1 cellular context compared by ENCODE assay signal in the genomic region with DNA sequence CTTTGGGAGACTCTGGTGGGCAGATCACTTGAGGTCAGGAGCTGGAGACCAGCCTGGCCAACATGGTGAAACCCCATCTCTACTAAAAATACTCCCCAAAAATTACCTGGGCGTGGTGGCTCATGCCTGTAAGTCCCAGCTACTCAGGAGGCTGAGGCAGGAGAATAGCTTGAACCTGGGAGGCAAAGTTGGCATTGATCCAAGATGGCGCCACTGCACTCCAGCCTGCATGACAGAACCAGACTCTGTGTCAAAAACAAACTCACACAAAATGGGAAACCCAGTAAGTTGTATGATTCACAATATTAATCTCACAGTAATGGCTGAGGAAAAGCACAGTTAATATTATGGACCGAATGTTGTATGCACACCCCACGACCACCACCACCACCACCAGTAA.
TF ChIP-seq lines count a peak whose summit lies in the region.

No MANE protein-coding gene starts in this region.

TF ChIP-seq in SK-N-SH treated with all-trans-retinoic acid at 6 μM for 48 hours, 23 proteins besides CTCF, POLR2A, EP300 and RAD21 (continued from another document):
- TF ChIP-seq ZNF70 (CRISPR knock-in tag; IDR thresholded peaks at IDR 0.05) (no peak), SNAI2 (CRISPR knock-in tag; IDR thresholded peaks at IDR 0.05) (no peak), ZC3H10 (CRISPR knock-in tag; IDR thresholded peaks at IDR 0.05) (no peak), GLIS3 (CRISPR knock-in tag; IDR thresholded peaks at IDR 0.05) (no peak), OSR1 (CRISPR knock-in tag; IDR thresholded peaks at IDR 0.05) (no peak), ZFP30 (CRISPR knock-in tag; IDR thresholded peaks at IDR 0.05) (no peak), TCF4 (CRISPR knock-in tag; IDR thresholded peaks at IDR 0.05; ENCODE audit: borderline replicate concordance) (no peak), ESRRG (CRISPR knock-in tag; IDR thresholded peaks at IDR 0.05) (no peak), ZFP3 (CRISPR knock-in tag; IDR thresholded peaks at IDR 0.05) (no peak), ISL1 (CRISPR knock-in tag; IDR thresholded peaks at IDR 0.05) (no peak), ARNTL (CRISPR knock-in tag; IDR thresholded peaks at IDR 0.05; ENCODE audit: borderline replicate concordance, low read depth) (no peak)
- TF ChIP-seq, protein P1, sequence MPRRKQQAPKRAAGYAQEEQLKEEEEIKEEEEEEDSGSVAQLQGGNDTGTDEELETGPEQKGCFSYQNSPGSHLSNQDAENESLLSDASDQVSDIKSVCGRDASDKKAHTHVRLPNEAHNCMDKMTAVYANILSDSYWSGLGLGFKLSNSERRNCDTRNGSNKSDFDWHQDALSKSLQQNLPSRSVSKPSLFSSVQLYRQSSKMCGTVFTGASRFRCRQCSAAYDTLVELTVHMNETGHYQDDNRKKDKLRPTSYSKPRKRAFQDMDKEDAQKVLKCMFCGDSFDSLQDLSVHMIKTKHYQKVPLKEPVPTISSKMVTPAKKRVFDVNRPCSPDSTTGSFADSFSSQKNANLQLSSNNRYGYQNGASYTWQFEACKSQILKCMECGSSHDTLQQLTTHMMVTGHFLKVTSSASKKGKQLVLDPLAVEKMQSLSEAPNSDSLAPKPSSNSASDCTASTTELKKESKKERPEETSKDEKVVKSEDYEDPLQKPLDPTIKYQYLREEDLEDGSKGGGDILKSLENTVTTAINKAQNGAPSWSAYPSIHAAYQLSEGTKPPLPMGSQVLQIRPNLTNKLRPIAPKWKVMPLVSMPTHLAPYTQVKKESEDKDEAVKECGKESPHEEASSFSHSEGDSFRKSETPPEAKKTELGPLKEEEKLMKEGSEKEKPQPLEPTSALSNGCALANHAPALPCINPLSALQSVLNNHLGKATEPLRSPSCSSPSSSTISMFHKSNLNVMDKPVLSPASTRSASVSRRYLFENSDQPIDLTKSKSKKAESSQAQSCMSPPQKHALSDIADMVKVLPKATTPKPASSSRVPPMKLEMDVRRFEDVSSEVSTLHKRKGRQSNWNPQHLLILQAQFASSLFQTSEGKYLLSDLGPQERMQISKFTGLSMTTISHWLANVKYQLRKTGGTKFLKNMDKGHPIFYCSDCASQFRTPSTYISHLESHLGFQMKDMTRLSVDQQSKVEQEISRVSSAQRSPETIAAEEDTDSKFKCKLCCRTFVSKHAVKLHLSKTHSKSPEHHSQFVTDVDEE (CRISPR knock-in tag; IDR thresholded peaks at IDR 0.05): no peak
- TF ChIP-seq, protein P2, sequence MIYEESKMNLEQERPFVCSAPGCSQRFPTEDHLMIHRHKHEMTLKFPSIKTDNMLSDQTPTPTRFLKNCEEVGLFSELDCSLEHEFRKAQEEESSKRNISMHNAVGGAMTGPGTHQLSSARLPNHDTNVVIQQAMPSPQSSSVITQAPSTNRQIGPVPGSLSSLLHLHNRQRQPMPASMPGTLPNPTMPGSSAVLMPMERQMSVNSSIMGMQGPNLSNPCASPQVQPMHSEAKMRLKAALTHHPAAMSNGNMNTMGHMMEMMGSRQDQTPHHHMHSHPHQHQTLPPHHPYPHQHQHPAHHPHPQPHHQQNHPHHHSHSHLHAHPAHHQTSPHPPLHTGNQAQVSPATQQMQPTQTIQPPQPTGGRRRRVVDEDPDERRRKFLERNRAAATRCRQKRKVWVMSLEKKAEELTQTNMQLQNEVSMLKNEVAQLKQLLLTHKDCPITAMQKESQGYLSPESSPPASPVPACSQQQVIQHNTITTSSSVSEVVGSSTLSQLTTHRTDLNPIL (CRISPR knock-in tag; IDR thresholded peaks at IDR 0.05; ENCODE audit: low read depth): no peak
- TF ChIP-seq, protein P3, sequence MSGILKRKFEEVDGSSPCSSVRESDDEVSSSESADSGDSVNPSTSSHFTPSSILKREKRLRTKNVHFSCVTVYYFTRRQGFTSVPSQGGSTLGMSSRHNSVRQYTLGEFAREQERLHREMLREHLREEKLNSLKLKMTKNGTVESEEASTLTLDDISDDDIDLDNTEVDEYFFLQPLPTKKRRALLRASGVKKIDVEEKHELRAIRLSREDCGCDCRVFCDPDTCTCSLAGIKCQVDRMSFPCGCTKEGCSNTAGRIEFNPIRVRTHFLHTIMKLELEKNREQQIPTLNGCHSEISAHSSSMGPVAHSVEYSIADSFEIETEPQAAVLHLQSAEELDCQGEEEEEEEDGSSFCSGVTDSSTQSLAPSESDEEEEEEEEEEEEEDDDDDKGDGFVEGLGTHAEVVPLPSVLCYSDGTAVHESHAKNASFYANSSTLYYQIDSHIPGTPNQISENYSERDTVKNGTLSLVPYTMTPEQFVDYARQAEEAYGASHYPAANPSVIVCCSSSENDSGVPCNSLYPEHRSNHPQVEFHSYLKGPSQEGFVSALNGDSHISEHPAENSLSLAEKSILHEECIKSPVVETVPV (CRISPR knock-in tag; IDR thresholded peaks at IDR 0.05): no peak
TF ChIP-seq in SK-N-SH treated with all-trans-retinoic acid at 6 μM for 48 hours: peak in this region for 0.
